ENCODE assay signal across 8 cellular contexts in the genomic region with DNA sequence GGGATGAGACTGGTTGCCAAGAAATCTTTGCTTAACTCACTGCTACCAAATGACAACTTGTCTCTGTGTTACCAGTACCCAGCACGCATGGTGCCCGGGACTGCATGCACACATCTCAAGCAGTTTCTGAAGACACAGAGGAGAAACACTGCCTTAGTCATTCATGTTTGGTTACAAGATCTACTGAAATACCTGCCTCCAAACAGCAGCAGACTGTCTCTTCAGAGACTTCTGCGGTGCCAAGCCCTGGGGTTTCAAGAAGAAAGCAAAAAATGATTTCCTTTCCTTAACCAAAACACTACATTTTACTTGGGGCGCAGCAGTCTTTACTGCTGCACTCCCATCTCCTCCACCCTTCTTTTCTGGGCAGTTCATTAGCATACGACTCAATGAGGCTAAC. TPM values are rescaled to one million over a fixed set of nuclear protein-coding genes. Genes with fewer than 3 reads are reported as not detected.
DNase-seq lines count a peak whose midpoint lies in the region; ATAC-seq and TF ChIP-seq lines count a peak whose summit lies in the region.

No MANE protein-coding gene starts in this region.

- DNase-seq in MM.1S (peak; percentile 16), hepatocyte (ENCODE audit: low spot score) (no peak), heart right ventricle (no peak), NCI-H1092 treated with DMSO at 0.1 percent for 48 hours (lab: John Stamatoyannopoulos, UW) (no peak)
- peak; percentile 76 for DNase-seq in activated effector memory CD4-positive, alpha-beta T cell treated with anti-CD3 and anti-CD28 coated beads, Interleukin-2, amount 50 U/mL, for 16 hours
- DNase-seq in stimulated activated CD4-positive, alpha-beta T cell treated with anti-CD3 and anti-CD28 coated beads, TNF-alpha, amount 100 ng/mL, for 48 hours (ENCODE audit: low read depth in 3 of 3) = peak in 2 of 3 donors; percentile 16 to 31

- H3F3A ChIP-seq in MM.1S (ENCODE audit: insufficient read depth, low read length) = peaks cover 51% of the 10 kb centered on the region

- intact Hi-C loops in heart right ventricle (cut with DNase I) = no loop called here

- H3K9ac ChIP-seq in MM.1S (ENCODE audit: low read length) = peak overlapping the region; percentile 98

- H3K79me2 ChIP-seq in MM.1S (ENCODE audit: low read length) (peaks cover 89% of the 10 kb centered on the region), hepatocyte (peaks cover 88% of the 10 kb centered on the region)

- H3K27me3 ChIP-seq in MM.1S (replicated peaks; ENCODE audit: insufficient read depth, low read length) = no peaks in the 10 kb centered on the region
- H3K27me3 ChIP-seq in hepatocyte = no peaks in the 10 kb centered on the region
- no peaks in the 10 kb centered on the region for H3K27me3 ChIP-seq in heart right ventricle

- H3K27ac ChIP-seq in MM.1S (ENCODE audit: low read length) (peak overlapping the region; percentile 86; the same call in 1 of the 2 replicates), hepatocyte (no peak overlapping the region), heart right ventricle (peak overlapping the region in 1 of 10 donors; percentile 96)

- no peaks in the 10 kb centered on the region for H3K9me2 ChIP-seq in MM.1S (replicated peaks; ENCODE audit: insufficient read depth, low read length)
- H3K9me2 ChIP-seq in hepatocyte (replicated peaks; ENCODE audit: insufficient read depth) = no peaks in the 10 kb centered on the region

- peaks cover 53% of the 10 kb centered on the region for H4K20me1 ChIP-seq in MM.1S (ENCODE audit: insufficient read depth, low read length)
- H4K20me1 ChIP-seq in hepatocyte (ENCODE audit: insufficient read depth, poor library complexity, severe bottlenecking) = peaks cover 84% of the 10 kb centered on the region

- H3K9me3 ChIP-seq in MM.1S (replicated peaks; ENCODE audit: insufficient read depth, low read length) (no peaks in the 10 kb centered on the region), hepatocyte (ENCODE audit: low read depth) (no peaks in the 10 kb centered on the region), heart right ventricle (no peaks in the 10 kb centered on the region)

- WGBS in hepatocyte (ENCODE audit: low lambda C conversion rate, missing lambda C conversion rate) = 63% methylated on average over 5 of the region's 5 CpGs
- WGBS in heart right ventricle, 2 donors = 78 to 86% methylated on average over 5 of the region's 5 CpGs

- no peak for TF ChIP-seq CTCF in MM.1S (IDR thresholded peaks at IDR 0.05; ENCODE audit: low read length)
- TF ChIP-seq CTCF in hepatocyte (IDR thresholded peaks at IDR 0.05; ENCODE audit: poor library complexity) = no peak
- no peak for TF ChIP-seq CTCF in heart right ventricle (IDR thresholded peaks at IDR 0.05)

- H3K4me3 ChIP-seq in MM.1S (ENCODE audit: low read length) = peak overlapping the region; percentile 98
- no peak overlapping the region for H3K4me3 ChIP-seq in hepatocyte
- H3K4me3 ChIP-seq in heart right ventricle = peak overlapping the region in 2 of 10 donors; percentile 82 to 98

- peak overlapping the region; percentile 76 for H3K4me2 ChIP-seq in MM.1S (ENCODE audit: low read depth, low read length)
- H3K4me2 ChIP-seq in hepatocyte = peak overlapping the region; percentile 90

- H3K36me3 ChIP-seq in MM.1S (replicated peaks; ENCODE audit: insufficient read depth, low read length) = peaks cover 5% of the 10 kb centered on the region; the same call in 1 of the 2 replicates
- no peaks in the 10 kb centered on the region for H3K36me3 ChIP-seq in hepatocyte (replicated peaks; ENCODE audit: insufficient read depth, low read depth)
- H3K36me3 ChIP-seq in heart right ventricle = peaks cover 0 to 5% (median 0%) of the 10 kb centered on the region in 9 donors

- no peak for ATAC-seq in heart right ventricle
- no peak for ATAC-seq in HG02852 (IDR thresholded peaks at IDR 0.05; ENCODE audit: unreplicated experiment)
- no peak for ATAC-seq in GM21786 (IDR thresholded peaks at IDR 0.05; ENCODE audit: unreplicated experiment)

- H3K4me1 ChIP-seq in MM.1S (ENCODE audit: low read length) = peaks cover 29% of the 10 kb centered on the region
- peaks cover 28% of the 10 kb centered on the region for H3K4me1 ChIP-seq in hepatocyte (ENCODE audit: insufficient read depth)
- peaks cover 12 to 62% (median 52%) of the 10 kb centered on the region in 9 donors for H3K4me1 ChIP-seq in heart right ventricle

- H2AFZ ChIP-seq in MM.1S (ENCODE audit: low read length) = no peak overlapping the region
- no peak overlapping the region for H2AFZ ChIP-seq in hepatocyte

RNA-seq across cellular contexts. Expression of gene NAP1L4, which starts 4.2 kb away (rescaled TPM):
- total RNA-seq in hepatocyte (75.7 and 79.0 TPM in 2 replicates), heart right ventricle (100 to 1,000 TPM; 167 to 233 (median 191) TPM)
- polyA plus RNA-seq in hepatocyte (101 and 118 TPM in 2 replicates), heart right ventricle (100 to 1,000 TPM in 1 of 2 donors, 10 to 100 TPM in 1; 98.5 to 102 TPM)

RNA-seq across cellular contexts. Expression of gene PHLDA2, which starts 58.7 kb away (rescaled TPM):
- total RNA-seq in hepatocyte (7.1 and 8.5 TPM in 2 replicates), heart right ventricle (1 to 10 TPM in 3 of 10 donors, under 1 TPM in 6, not detected in 1; 0.39 to 2.8 (median 0.80) TPM)
- polyA plus RNA-seq in hepatocyte (62.4 and 67.4 TPM in 2 replicates), heart right ventricle (10 to 100 TPM in 1 of 2 donors, 1 to 10 TPM in 1; 1.6 to 14.2 TPM)

Comparison
In these comparisons a context has a peak if more than half of its experiments do, and no peak if none do; other contexts are left out.
1. DNase-seq: peak in MM.1S (single experiment), activated effector memory CD4-positive, alpha-beta T cell treated with anti-CD3 and anti-CD28 coated beads, Interleukin-2, amount 50 U/mL, for 16 hours (single experiment) and stimulated activated CD4-positive, alpha-beta T cell treated with anti-CD3 and anti-CD28 coated beads, TNF-alpha, amount 100 ng/mL, for 48 hours (2 of 3); none in hepatocyte (single experiment), heart right ventricle (0 of 2) and NCI-H1092 treated with DMSO at 0.1 percent for 48 hours (single experiment).